Comparison of ENCODE assay signal across 28 cellular contexts in genomic region chr7:159042639-159043101, GRCh38.
A peak's percentile ranks its signal among the peaks of the same experiment; 100 is the strongest.
DNase-seq lines count a peak whose midpoint lies in the region; ATAC-seq and TF ChIP-seq lines count a peak whose summit lies in the region.
"Had no signal": no experiment of that assay in that cellular context is flagged by ENCODE, and none has a peak within 500 bp of the region (broad histone marks: within the 10 kb centered on the region; RNA-seq: fewer than 3 reads in every experiment).

No MANE protein-coding gene starts in this region.

- peak overlapping the region; percentile 28 for H3K27ac ChIP-seq in left ventricle myocardium inferior (replicated peaks)
- H3K27ac ChIP-seq: A549, gastrocnemius medialis, Peyer's patch, SJCRH30 had no signal

- peak; percentile 33 for ATAC-seq in activated naive CD8-positive, alpha-beta T cell treated with anti-CD3 and anti-CD28 coated beads, Interleukin-2, amount 50 U/mL, for 24 hours
- ATAC-seq in sciatic nerve (peak; percentile 67), GM18517 (IDR thresholded peaks at IDR 0.05; ENCODE audit: unreplicated experiment) (no peak), HG02610 (IDR thresholded peaks at IDR 0.05; ENCODE audit: unreplicated experiment) (no peak)
- ATAC-seq: A549; activated naive CD4-positive, alpha-beta T cell treated with anti-CD3 and anti-CD28 coated beads, Interleukin-2, amount 50 U/mL, for 72 hours; gastrocnemius medialis; naive thymus-derived CD8-positive, alpha-beta T cell had no signal

- H3K27me3 Mint-ChIP-seq in activated naive CD8-positive, alpha-beta T cell treated with anti-CD3 and anti-CD28 coated beads, Interleukin-2, amount 50 U/mL, for 24 hours, result no peaks in the 10 kb centered on the region
- peaks cover 13% of the 10 kb centered on the region for H3K27me3 Mint-ChIP-seq in activated naive CD8-positive, alpha-beta T cell treated with anti-CD3 and anti-CD28 coated beads for 36 hours

- TF ChIP-seq CTCF in left ventricle myocardium inferior (IDR thresholded peaks at IDR 0.05; ENCODE audit: borderline replicate concordance), result no peak

- no peak overlapping the region for H3K27ac Mint-ChIP-seq in activated naive CD8-positive, alpha-beta T cell treated with anti-CD3 and anti-CD28 coated beads, Interleukin-2, amount 50 U/mL, for 24 hours
- H3K27ac Mint-ChIP-seq in activated naive CD8-positive, alpha-beta T cell treated with anti-CD3 and anti-CD28 coated beads for 36 hours, result no peak overlapping the region
- H3K27ac Mint-ChIP-seq: activated naive CD4-positive, alpha-beta T cell treated with anti-CD3 and anti-CD28 coated beads, Interleukin-2, amount 50 U/mL, for 72 hours; activated T-helper 2 cell treated with anti-CD3 and anti-CD28 coated beads, Interferon-gamma antibody, Interleukin-2, Interleukin-4, amounts not matched to agents 10 μg/mL and 5 μg/mL and 100 μg/mL, durations not matched to agents 14 hours and 24 hours and 36 hours; naive thymus-derived CD8-positive, alpha-beta T cell had no signal

- H3K4me3 Mint-ChIP-seq in activated naive CD8-positive, alpha-beta T cell treated with anti-CD3 and anti-CD28 coated beads, Interleukin-2, amount 50 U/mL, for 24 hours, result no peak overlapping the region
- H3K4me3 Mint-ChIP-seq in activated naive CD8-positive, alpha-beta T cell treated with anti-CD3 and anti-CD28 coated beads for 36 hours, result no peak overlapping the region
- H3K4me3 Mint-ChIP-seq: naive thymus-derived CD8-positive, alpha-beta T cell had no signal

- peaks cover 7% of the 10 kb centered on the region for H3K9me3 ChIP-seq in left ventricle myocardium inferior (replicated peaks)
- H3K9me3 ChIP-seq: gastrocnemius medialis, Peyer's patch, SJCRH30 had no signal

- DNase-seq in activated naive CD8-positive, alpha-beta T cell treated with anti-CD3 and anti-CD28 coated beads, Interleukin-2, amount 50 U/mL, for 24 hours, result no peak
- DNase-seq in activated naive CD8-positive, alpha-beta T cell treated with anti-CD3 and anti-CD28 coated beads for 36 hours, result no peak
- DNase-seq in left ventricle myocardium inferior, result no peak
- no peak for DNase-seq in sciatic nerve (ENCODE audit: low spot score)
- DNase-seq in A172 (ENCODE audit: low spot score), result no peak
- no peak for DNase-seq in activated CD4-positive, alpha-beta T cell treated with anti-CD3 and anti-CD28 coated beads, Interleukin-2, amount 50 U/mL, for 48 hours
- DNase-seq: activated CD4-positive, alpha-beta T cell treated with anti-CD3 and anti-CD28 coated beads, Interleukin-2, amount 50 U/mL, for 4 hours; caudate nucleus; DMS53; gastrocnemius medialis; GDM1; Karpas-422; midbrain; naive thymus-derived CD8-positive, alpha-beta T cell; NCI-H1436; NCI-H2081 treated with DMSO at 0.1 percent for 48 hours; NCI-H226; NCI-H748 treated with DMSO at 0.1 percent for 48 hours; occipital lobe; stimulated activated CD4-positive, alpha-beta T cell treated with anti-CD3 and anti-CD28 coated beads, Interleukin-2, amount 100 ng/mL, for 24 hours had no signal

- H3K9me3 Mint-ChIP-seq in activated naive CD8-positive, alpha-beta T cell treated with anti-CD3 and anti-CD28 coated beads, Interleukin-2, amount 50 U/mL, for 24 hours, result no peaks in the 10 kb centered on the region
- H3K9me3 Mint-ChIP-seq in activated naive CD8-positive, alpha-beta T cell treated with anti-CD3 and anti-CD28 coated beads for 36 hours, result peaks cover 2% of the 10 kb centered on the region
- H3K9me3 Mint-ChIP-seq: activated naive CD4-positive, alpha-beta T cell treated with anti-CD3 and anti-CD28 coated beads, Interleukin-2, amount 50 U/mL, for 72 hours had no signal

- no peaks in the 10 kb centered on the region for H3K27me3 ChIP-seq in left ventricle myocardium inferior (ENCODE audit: low read depth)
- H3K27me3 ChIP-seq: gastrocnemius medialis, Peyer's patch, SJCRH30 had no signal

- peaks cover 27% of the 10 kb centered on the region for H3K36me3 ChIP-seq in left ventricle myocardium inferior
- H3K36me3 ChIP-seq: gastrocnemius medialis, Peyer's patch, SJCRH30 had no signal

- intact Hi-C loops in left ventricle myocardium inferior (cut with micrococcal nuclease) (no loop called here), sciatic nerve (cut with DNase I) (no loop called here)

- no peak overlapping the region for H3K4me3 ChIP-seq in left ventricle myocardium inferior
- H3K4me3 ChIP-seq: A549, gastrocnemius medialis, Peyer's patch, SJCRH30, smooth muscle cell had no signal

- H3K36me3 Mint-ChIP-seq in activated naive CD8-positive, alpha-beta T cell treated with anti-CD3 and anti-CD28 coated beads, Interleukin-2, amount 50 U/mL, for 24 hours (ENCODE audit: low read depth), result no peaks in the 10 kb centered on the region
- peaks cover 2% of the 10 kb centered on the region for H3K36me3 Mint-ChIP-seq in activated naive CD8-positive, alpha-beta T cell treated with anti-CD3 and anti-CD28 coated beads for 36 hours
- H3K36me3 Mint-ChIP-seq: activated naive CD4-positive, alpha-beta T cell treated with anti-CD3 and anti-CD28 coated beads, Interleukin-2, amount 50 U/mL, for 72 hours had no signal

- H3K4me1 Mint-ChIP-seq in activated naive CD8-positive, alpha-beta T cell treated with anti-CD3 and anti-CD28 coated beads, Interleukin-2, amount 50 U/mL, for 24 hours, result no peaks in the 10 kb centered on the region
- H3K4me1 Mint-ChIP-seq in activated naive CD8-positive, alpha-beta T cell treated with anti-CD3 and anti-CD28 coated beads for 36 hours, result peaks cover 2% of the 10 kb centered on the region
- H3K4me1 Mint-ChIP-seq: naive thymus-derived CD8-positive, alpha-beta T cell had no signal

- H3K4me1 ChIP-seq in left ventricle myocardium inferior, result peaks cover 10% of the 10 kb centered on the region
- H3K4me1 ChIP-seq: A549, SJCRH30 had no signal

Comparison
In these comparisons a context has a peak if more than half of its experiments do, and no peak if none do; other contexts are left out.
1. ATAC-seq: peak in activated naive CD8-positive, alpha-beta T cell treated with anti-CD3 and anti-CD28 coated beads, Interleukin-2, amount 50 U/mL, for 24 hours (single experiment) and sciatic nerve (single experiment); none in GM18517 (single experiment) and HG02610 (single experiment).